ENCODE assay signal across 13 cellular contexts in the genomic region with DNA sequence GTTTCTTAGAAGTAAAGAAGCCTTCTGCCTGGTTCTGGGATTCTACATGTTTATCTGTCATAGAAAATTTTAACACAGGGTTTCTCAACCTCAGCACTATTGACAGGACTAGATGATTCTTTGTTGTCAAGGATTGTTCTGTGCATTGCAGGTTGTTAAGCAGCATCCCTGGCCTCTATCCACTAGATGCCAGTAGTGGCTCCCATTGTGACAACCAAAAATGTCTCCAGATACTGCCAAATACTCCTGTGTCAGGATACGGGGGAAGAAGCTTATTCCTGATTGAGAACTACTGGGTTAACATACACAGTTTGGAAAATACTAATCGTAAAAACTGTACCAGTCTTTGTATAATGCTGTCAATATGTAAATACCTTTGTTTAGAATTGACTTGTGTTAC.
DNase-seq lines count a peak whose midpoint lies in the region; ATAC-seq and TF ChIP-seq lines count a peak whose summit lies in the region.
"Had no signal": no experiment of that assay in that cellular context is flagged by ENCODE, and none has a peak within 500 bp of the region (broad histone marks: within the 10 kb centered on the region; RNA-seq: fewer than 3 reads in every experiment).

No MANE protein-coding gene starts in this region.

- no peaks in the 10 kb centered on the region for H3K27me3 Mint-ChIP-seq in activated T-cell treated with anti-CD3 and anti-CD28 coated beads, Interleukin-2, amount 50 U/mL, for 4 hours (ENCODE audit: low read depth)
- H3K27me3 Mint-ChIP-seq: B cell; stimulated activated naive CD8-positive, alpha-beta T cell treated with anti-CD3 and anti-CD28 coated beads, Interleukin-15, Interleukin-2, amounts not matched to agents 100 ng/mL and 50 ng/mL, for 24 hours had no signal

- peak; percentile 56 for TF ChIP-seq CTCF in LNCAP (IDR thresholded peaks at IDR 0.05)
- TF ChIP-seq CTCF in choroid plexus epithelial cell (conservative IDR thresholded peaks at IDR 0.05; ENCODE audit: low read depth, low read length) = peak; percentile 37
- peak; percentile 7 for TF ChIP-seq CTCF in osteoblast (IDR thresholded peaks at IDR 0.05; ENCODE audit: extremely low read depth, low read depth, low read length)
- TF ChIP-seq CTCF in ascending aorta (IDR thresholded peaks at IDR 0.05) = no peak

- no peaks in the 10 kb centered on the region for H3K9me3 Mint-ChIP-seq in activated T-cell treated with anti-CD3 and anti-CD28 coated beads, Interleukin-2, amount 50 U/mL, for 4 hours
- H3K9me3 Mint-ChIP-seq: stimulated activated naive CD8-positive, alpha-beta T cell treated with anti-CD3 and anti-CD28 coated beads, Interleukin-15, Interleukin-2, amounts not matched to agents 100 ng/mL and 50 ng/mL, for 24 hours had no signal

- H3K27me3 ChIP-seq in osteoblast (ENCODE audit: insufficient read depth, low read length) = no peaks in the 10 kb centered on the region
- no peaks in the 10 kb centered on the region for H3K27me3 ChIP-seq in ascending aorta

- H3K36me3 Mint-ChIP-seq in activated T-cell treated with anti-CD3 and anti-CD28 coated beads, Interleukin-2, amount 50 U/mL, for 4 hours (ENCODE audit: insufficient read depth) = peaks cover 16% of the 10 kb centered on the region

- H2AFZ ChIP-seq in osteoblast (ENCODE audit: low read length) = no peak overlapping the region

- H4K20me1 ChIP-seq in osteoblast (ENCODE audit: insufficient read depth, low read length) = no peaks in the 10 kb centered on the region

- no peaks in the 10 kb centered on the region for H3K79me2 ChIP-seq in osteoblast (ENCODE audit: insufficient read depth, low read length)

- intact Hi-C loops in ascending aorta (cut with DNase I) = no loop called here

- H3K27ac ChIP-seq in osteoblast (ENCODE audit: low read depth, low read length) = no peak overlapping the region
- H3K27ac ChIP-seq in ascending aorta = no peak overlapping the region
- H3K27ac ChIP-seq: SK-N-MC had no signal

- no peak for ATAC-seq in activated T-cell treated with anti-CD3 and anti-CD28 coated beads, Interleukin-2, amount 50 U/mL, for 4 hours

- H3K9me3 ChIP-seq in osteoblast (ENCODE audit: low read depth, low read length) (no peaks in the 10 kb centered on the region), ascending aorta (no peaks in the 10 kb centered on the region)

- H3K4me1 ChIP-seq in osteoblast (ENCODE audit: insufficient read depth, low read length) (no peaks in the 10 kb centered on the region), ascending aorta (no peaks in the 10 kb centered on the region)

- peaks cover 48% of the 10 kb centered on the region for H3K36me3 ChIP-seq in osteoblast (ENCODE audit: insufficient read depth, low read length)
- peaks cover 44 to 60% of the 10 kb centered on the region in 2 donors for H3K36me3 ChIP-seq in ascending aorta

- no peak overlapping the region for H3K4me2 ChIP-seq in osteoblast (ENCODE audit: insufficient read depth, low read length)

- H3K4me3 ChIP-seq in choroid plexus epithelial cell (ENCODE audit: low read depth, low read length) = no peak overlapping the region
- H3K4me3 ChIP-seq in osteoblast (ENCODE audit: insufficient read depth, low read length) = no peak overlapping the region
- H3K4me3 ChIP-seq in ascending aorta = no peak overlapping the region
- H3K4me3 ChIP-seq: SK-N-MC had no signal

- H3K4me1 Mint-ChIP-seq in activated T-cell treated with anti-CD3 and anti-CD28 coated beads, Interleukin-2, amount 50 U/mL, for 4 hours (ENCODE audit: low read depth) = no peaks in the 10 kb centered on the region
- H3K4me1 Mint-ChIP-seq: B cell had no signal

- H3K4me3 Mint-ChIP-seq in activated T-cell treated with anti-CD3 and anti-CD28 coated beads, Interleukin-2, amount 50 U/mL, for 4 hours = no peak overlapping the region
- H3K4me3 Mint-ChIP-seq: B cell; stimulated activated naive CD8-positive, alpha-beta T cell treated with anti-CD3 and anti-CD28 coated beads, Interleukin-15, Interleukin-2, amounts not matched to agents 100 ng/mL and 50 ng/mL, for 24 hours had no signal

- peak; percentile 11 for DNase-seq in SIG-M5 treated with dmso at 0.1 percent for 504 hours (lab: John Stamatoyannopoulos, UW; ENCODE audit: unreplicated experiment)
- DNase-seq in SIG-M5 (lab: John Stamatoyannopoulos, UW) = no peak
- peak; percentile 16 for DNase-seq in choroid plexus epithelial cell (ENCODE audit: low read depth)
- no peak for DNase-seq in osteoblast (ENCODE audit: insufficient read length, low spot score, missing footprints)
- DNase-seq in activated T-cell treated with anti-CD3 and anti-CD28 coated beads, Interleukin-2, amount 50 U/mL, for 4 hours = no peak
- DNase-seq in ascending aorta (ENCODE audit: low spot score in 2 of 2) = no peak
- no peak for DNase-seq in NCI-H1048 (lab: John Stamatoyannopoulos, UW)
- DNase-seq: central memory CD4-positive, alpha-beta T cell; NCI-H2029 treated with DMSO at 0.1 percent for 48 hours had no signal

Comparison
In these comparisons a context has a peak if more than half of its experiments do, and no peak if none do; other contexts are left out.
1. DNase-seq: peak in SIG-M5 treated with dmso at 0.1 percent for 504 hours (single experiment) and choroid plexus epithelial cell (single experiment); none in SIG-M5 (single experiment), osteoblast (single experiment), activated T-cell treated with anti-CD3 and anti-CD28 coated beads, Interleukin-2, amount 50 U/mL, for 4 hours (single experiment), ascending aorta (0 of 2) and NCI-H1048 (single experiment).
2. CTCF ChIP-seq: peak in LNCAP (single experiment), choroid plexus epithelial cell (single experiment) and osteoblast (single experiment); none in ascending aorta (0 of 3).